ENCODE assay signal across 1 cellular context in genomic region chrX:66638591-66639500, GRCh38.
TF ChIP-seq lines count a peak whose summit lies in the region.

A gene with protein sequence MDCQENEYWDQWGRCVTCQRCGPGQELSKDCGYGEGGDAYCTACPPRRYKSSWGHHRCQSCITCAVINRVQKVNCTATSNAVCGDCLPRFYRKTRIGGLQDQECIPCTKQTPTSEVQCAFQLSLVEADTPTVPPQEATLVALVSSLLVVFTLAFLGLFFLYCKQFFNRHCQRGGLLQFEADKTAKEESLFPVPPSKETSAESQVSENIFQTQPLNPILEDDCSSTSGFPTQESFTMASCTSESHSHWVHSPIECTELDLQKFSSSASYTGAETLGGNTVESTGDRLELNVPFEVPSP (minus strand): TSS chrX:66639078. CDS start chrX:66616020, 23,058 bp downstream.

TF ChIP-seq in SK-N-SH, 30 proteins besides CTCF, POLR2A, EP300 and RAD21 (continued from another document):
- TF ChIP-seq ZBTB33 (IDR thresholded peaks at IDR 0.05; ENCODE audit: borderline replicate concordance, low read depth) (no peak), TCF12 (IDR thresholded peaks at IDR 0.05) (0 out of 2 replicates have a peak, but pooled peaks have one; percentile 11), REST (IDR thresholded peaks at IDR 0.05; ENCODE audit: low read depth, low read length) (no peak)
- TF ChIP-seq, protein P1, sequence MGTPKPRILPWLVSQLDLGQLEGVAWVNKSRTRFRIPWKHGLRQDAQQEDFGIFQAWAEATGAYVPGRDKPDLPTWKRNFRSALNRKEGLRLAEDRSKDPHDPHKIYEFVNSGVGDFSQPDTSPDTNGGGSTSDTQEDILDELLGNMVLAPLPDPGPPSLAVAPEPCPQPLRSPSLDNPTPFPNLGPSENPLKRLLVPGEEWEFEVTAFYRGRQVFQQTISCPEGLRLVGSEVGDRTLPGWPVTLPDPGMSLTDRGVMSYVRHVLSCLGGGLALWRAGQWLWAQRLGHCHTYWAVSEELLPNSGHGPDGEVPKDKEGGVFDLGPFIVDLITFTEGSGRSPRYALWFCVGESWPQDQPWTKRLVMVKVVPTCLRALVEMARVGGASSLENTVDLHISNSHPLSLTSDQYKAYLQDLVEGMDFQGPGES (IDR thresholded peaks at IDR 0.05; ENCODE audit: low read depth, low read length): no peak
